Comparison of ENCODE assay signal across 8 cellular contexts in the genomic region with DNA sequence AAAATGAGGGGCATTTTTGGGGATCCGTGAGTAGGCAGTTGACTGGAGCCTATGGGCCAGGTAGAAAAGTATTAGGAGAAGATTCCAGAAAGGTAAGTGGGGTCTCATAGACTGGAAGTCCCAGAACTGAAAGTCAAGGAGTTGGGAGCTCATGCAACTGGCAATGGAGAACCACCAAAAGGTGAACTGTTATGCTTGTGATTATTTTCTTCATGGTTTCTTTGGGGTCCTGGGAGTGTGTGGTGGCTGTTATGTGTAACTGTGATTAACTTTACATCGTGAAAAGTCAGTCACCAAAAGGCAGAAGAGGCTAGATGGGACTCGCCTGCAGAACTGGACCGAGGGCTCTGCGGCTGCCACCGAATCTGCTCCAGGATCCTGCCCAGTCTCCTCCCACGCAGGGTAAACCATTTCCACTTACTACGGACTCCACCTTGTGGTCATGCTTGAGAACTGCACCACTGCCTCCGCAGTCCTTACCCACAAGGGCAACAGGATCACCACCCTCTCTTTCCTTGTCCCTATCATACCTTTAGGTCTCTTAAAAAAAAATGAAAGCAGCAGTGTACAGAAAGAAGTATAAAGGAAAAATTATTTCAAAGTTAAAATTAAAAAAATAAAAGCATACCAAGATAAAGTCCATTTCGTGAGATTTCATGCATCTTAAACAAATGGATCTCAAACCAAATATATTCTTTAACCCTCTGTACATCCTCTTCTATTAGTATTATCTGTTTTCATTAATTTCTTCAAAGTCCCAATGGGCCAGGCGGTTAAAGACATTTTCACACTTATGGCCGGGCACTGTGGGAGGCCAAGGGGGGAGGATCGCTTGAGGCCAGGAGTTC. TPM values are rescaled to one million over a fixed set of nuclear protein-coding genes. Genes with fewer than 3 reads are reported as not detected.
DNase-seq lines count a peak whose midpoint lies in the region; ATAC-seq and TF ChIP-seq lines count a peak whose summit lies in the region.

No MANE protein-coding gene starts in this region.

- no peak for TF ChIP-seq POLR2A in erythroblast (IDR thresholded peaks at IDR 0.05; ENCODE audit: low read length)

- H3K9ac ChIP-seq in OCI-LY3 (ENCODE audit: low read length) = 0 out of 2 replicates have a peak overlapping the region, but pooled peaks have one; percentile 16

- no peak overlapping the region for H3K27ac ChIP-seq in OCI-LY3 (ENCODE audit: low read length)

- peaks cover 8% of the 10 kb centered on the region for H3K4me1 ChIP-seq in OCI-LY3 (ENCODE audit: low read length)

- peak overlapping the region in 2 of 3 donors; percentile 5 to 24 for H3K27ac Mint-ChIP-seq in IgD-negative memory B cell
- H3K27ac Mint-ChIP-seq in natural killer cell treated with Interleukin-12 subunit alpha and Interleukin-12 subunit beta and Interleukin-15 and Interleukin-18, amount 100 ng/mL, for 72 hours = no peak overlapping the region
- H3K27ac Mint-ChIP-seq in stimulated activated memory B cell treated with anti-CD40 and anti-IgM and Interleukin-4, amounts not matched to agents 10 μg/mL and 1 μg/mL and 100 μg/mL, for 72 hours = no peak overlapping the region

- peaks cover 10 to 11% (median 11%) of the 10 kb centered on the region in 3 donors for H3K4me1 Mint-ChIP-seq in IgD-negative memory B cell
- H3K4me1 Mint-ChIP-seq in natural killer cell treated with Interleukin-12 subunit alpha and Interleukin-12 subunit beta and Interleukin-15 and Interleukin-18, amount 100 ng/mL, for 72 hours (ENCODE audit: low read depth in 2 of 2) = peaks cover 10% of the 10 kb centered on the region in 2 donors
- peaks cover 25% of the 10 kb centered on the region for H3K4me1 Mint-ChIP-seq in stimulated activated memory B cell treated with anti-CD40 and anti-IgM and Interleukin-4, amounts not matched to agents 10 μg/mL and 1 μg/mL and 100 μg/mL, for 72 hours

- ATAC-seq in GM19438 (IDR thresholded peaks at IDR 0.05; ENCODE audit: low read depth, unreplicated experiment) = peak; percentile 81
- ATAC-seq in natural killer cell treated with Interleukin-12 subunit alpha and Interleukin-12 subunit beta and Interleukin-15 and Interleukin-18, amount 100 ng/mL, for 72 hours = peak; percentile 92 to 94
- ATAC-seq in stimulated activated memory B cell treated with anti-CD40 and anti-IgM and Interleukin-4, amounts not matched to agents 10 μg/mL and 1 μg/mL and 100 μg/mL, for 72 hours = peak; percentile 82

- peak overlapping the region; percentile 83 for H3K4me2 ChIP-seq in OCI-LY3 (ENCODE audit: low read length)

- peak; percentile 89 for TF ChIP-seq CTCF in OCI-LY3 (IDR thresholded peaks at IDR 0.05; ENCODE audit: low read depth, low read length)

- peak; percentile 92 for DNase-seq in CD1c-positive myeloid dendritic cell (ENCODE audit: extremely low spot score)
- peak; percentile 63 for DNase-seq in activated T-cell treated with anti-CD3 and anti-CD28 coated beads for 24 hours (ENCODE audit: low read depth)
- peak; percentile 84 to 91 for DNase-seq in erythroblast (lab: John Stamatoyannopoulos, UW)
- DNase-seq in natural killer cell treated with Interleukin-12 subunit alpha and Interleukin-12 subunit beta and Interleukin-15 and Interleukin-18, amount 100 ng/mL, for 72 hours (ENCODE audit: low spot score) = peak; percentile 86

- H3K79me2 ChIP-seq in OCI-LY3 (ENCODE audit: low read length) = no peaks in the 10 kb centered on the region

- peaks cover 15% of the 10 kb centered on the region for H3K9me3 ChIP-seq in OCI-LY3 (ENCODE audit: insufficient read depth, low read length)

- H3K36me3 ChIP-seq in OCI-LY3 (replicated peaks; ENCODE audit: low read depth, low read length) = peaks cover 12% of the 10 kb centered on the region

- H3K9me3 Mint-ChIP-seq in IgD-negative memory B cell = peaks cover 4 to 7% (median 6%) of the 10 kb centered on the region in 3 donors
- peaks cover 6% of the 10 kb centered on the region for H3K9me3 Mint-ChIP-seq in natural killer cell treated with Interleukin-12 subunit alpha and Interleukin-12 subunit beta and Interleukin-15 and Interleukin-18, amount 100 ng/mL, for 72 hours
- peaks cover 11% of the 10 kb centered on the region for H3K9me3 Mint-ChIP-seq in stimulated activated memory B cell treated with anti-CD40 and anti-IgM and Interleukin-4, amounts not matched to agents 10 μg/mL and 1 μg/mL and 100 μg/mL, for 72 hours

- H2AFZ ChIP-seq in OCI-LY3 (ENCODE audit: low read depth, low read length) = no peak overlapping the region

- no peaks in the 10 kb centered on the region for H3K27me3 Mint-ChIP-seq in IgD-negative memory B cell
- no peaks in the 10 kb centered on the region for H3K27me3 Mint-ChIP-seq in natural killer cell treated with Interleukin-12 subunit alpha and Interleukin-12 subunit beta and Interleukin-15 and Interleukin-18, amount 100 ng/mL, for 72 hours
- H3K27me3 Mint-ChIP-seq in stimulated activated memory B cell treated with anti-CD40 and anti-IgM and Interleukin-4, amounts not matched to agents 10 μg/mL and 1 μg/mL and 100 μg/mL, for 72 hours = no peaks in the 10 kb centered on the region

- peak overlapping the region; percentile 57 for H3K4me3 ChIP-seq in OCI-LY3 (ENCODE audit: low read length)

- no peaks in the 10 kb centered on the region for H4K20me1 ChIP-seq in OCI-LY3 (ENCODE audit: insufficient read depth, low read length)

- no peaks in the 10 kb centered on the region for H3K27me3 ChIP-seq in OCI-LY3 (ENCODE audit: low read depth, low read length)

- H3K36me3 Mint-ChIP-seq in IgD-negative memory B cell = peaks cover 19% of the 10 kb centered on the region
- peaks cover 11% of the 10 kb centered on the region for H3K36me3 Mint-ChIP-seq in natural killer cell treated with Interleukin-12 subunit alpha and Interleukin-12 subunit beta and Interleukin-15 and Interleukin-18, amount 100 ng/mL, for 72 hours
- peaks cover 62% of the 10 kb centered on the region for H3K36me3 Mint-ChIP-seq in stimulated activated memory B cell treated with anti-CD40 and anti-IgM and Interleukin-4, amounts not matched to agents 10 μg/mL and 1 μg/mL and 100 μg/mL, for 72 hours

- peak overlapping the region in 1 of 4 donors; percentile 55 for H3K4me3 Mint-ChIP-seq in IgD-negative memory B cell
- H3K4me3 Mint-ChIP-seq in natural killer cell treated with Interleukin-12 subunit alpha and Interleukin-12 subunit beta and Interleukin-15 and Interleukin-18, amount 100 ng/mL, for 72 hours = no peak overlapping the region
- H3K4me3 Mint-ChIP-seq in stimulated activated memory B cell treated with anti-CD40 and anti-IgM and Interleukin-4, amounts not matched to agents 10 μg/mL and 1 μg/mL and 100 μg/mL, for 72 hours = no peak overlapping the region

RNA-seq across cellular contexts. Expression of a gene that starts 15.6 kb away (rescaled TPM):
- polyA plus RNA-seq in IgD-negative memory B cell = 12.1 TPM
- 1 to 10 TPM; 2.0 to 2.3 TPM for total RNA-seq in natural killer cell treated with Interleukin-12 subunit alpha and Interleukin-12 subunit beta and Interleukin-15 and Interleukin-18, amount 100 ng/mL, for 72 hours

RNA-seq across cellular contexts. Expression of a gene that starts 51.4 kb away (rescaled TPM):
- polyA plus RNA-seq in IgD-negative memory B cell = 3.6 TPM
- total RNA-seq in natural killer cell treated with Interleukin-12 subunit alpha and Interleukin-12 subunit beta and Interleukin-15 and Interleukin-18, amount 100 ng/mL, for 72 hours = 10 to 100 TPM; 34.5 to 34.7 TPM

Comparison
In these comparisons a context has a peak if more than half of its experiments do, and no peak if none do; other contexts are left out.
1. H3K27ac Mint-ChIP-seq: peak in IgD-negative memory B cell (2 of 3); none in natural killer cell treated with Interleukin-12 subunit alpha and Interleukin-12 subunit beta and Interleukin-15 and Interleukin-18, amount 100 ng/mL, for 72 hours (0 of 2) and stimulated activated memory B cell treated with anti-CD40 and anti-IgM and Interleukin-4, amounts not matched to agents 10 μg/mL and 1 μg/mL and 100 μg/mL, for 72 hours (single experiment).
2. Peak in every context shown above with its lines, with median percentiles within 50 percentile points of each other: DNase-seq and ATAC-seq.